8 cellular contexts compared by ENCODE assay signal in the genomic region with DNA sequence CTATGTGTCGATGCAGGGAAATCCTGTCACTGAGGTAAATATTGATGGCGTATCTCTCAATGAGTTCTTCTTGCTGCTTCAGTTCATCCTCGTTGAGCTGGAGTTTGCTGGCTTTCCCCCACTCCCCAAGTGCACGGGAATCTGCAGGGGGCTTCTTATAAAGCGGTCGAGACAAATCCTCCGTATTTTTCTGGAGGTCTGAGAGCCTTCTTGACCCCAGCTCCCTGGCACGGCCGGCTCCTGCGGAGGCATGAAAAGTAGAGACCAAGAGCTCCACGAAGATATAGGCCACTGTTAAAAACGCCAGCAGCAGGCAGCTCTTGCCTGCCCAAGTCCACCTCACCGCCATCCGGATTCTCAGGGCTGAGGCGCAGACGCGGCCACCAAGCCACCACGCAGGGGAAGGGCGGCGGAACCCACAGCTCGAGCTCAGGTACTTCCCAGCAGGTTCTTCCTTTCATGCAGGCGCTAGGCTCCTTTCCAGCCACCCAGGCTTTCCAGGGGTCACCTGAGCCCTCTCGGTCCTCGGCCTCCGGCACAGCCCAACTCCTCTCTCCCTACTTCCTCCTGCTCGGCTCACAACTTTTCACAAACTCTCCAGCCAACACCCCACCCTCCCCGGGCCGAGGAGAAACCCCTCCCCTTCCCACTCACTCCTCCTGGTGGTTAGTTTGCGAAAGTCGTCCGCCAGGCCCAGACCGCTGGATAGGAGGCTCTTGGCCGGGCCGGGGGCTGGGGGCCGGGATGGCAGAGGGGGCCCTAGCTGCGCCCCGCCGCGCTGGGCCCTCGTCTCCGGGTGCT. TPM values are rescaled to one million over a fixed set of nuclear protein-coding genes. Genes with fewer than 3 reads are reported as not detected.
DNase-seq lines count a peak whose midpoint lies in the region; ATAC-seq and TF ChIP-seq lines count a peak whose summit lies in the region.

A gene (minus strand): TSS at position 596 of the 801 bp plus-strand sequence. CDS start 247 bp downstream, at position 349.

- H3K4me2 ChIP-seq in parathyroid adenoma (ENCODE audit: low read length), result peak within 1 kb of the TSS; percentile 94

- H3K4me3 ChIP-seq in parathyroid adenoma (ENCODE audit: low read depth, low read length) (peak within 1 kb of the TSS; percentile 78), transverse colon (peak within 1 kb of the TSS; percentile 63 to 97 (median 93))

- POLR2A ChIA-PET in activated naive CD8-positive, alpha-beta T cell treated with anti-CD3 and anti-CD28 coated beads, Interleukin-2, amount 10 ng/mL, durations not matched to agents 7 days and 5 days (lab: Charles Lee), result interaction anchor here (0.7 to 7.5 kb wide), 12 partner anchors 9 to 572 kb away, joined by 3 to 62 read pairs (median 6); a partner anchor contains a TSS

- H3K9me3 ChIP-seq in parathyroid adenoma (ENCODE audit: control insufficient read depth, low read length) (no peaks in the 10 kb centered on the region), transverse colon (no peaks in the 10 kb centered on the region)

- intact Hi-C loops in Right ventricle myocardium superior (cut with DNase I), result loop anchor here (5.0 to 10.0 kb wide), 2 partner anchors 52 to 480 kb away; no protein-coding TSS in a partner anchor
- intact Hi-C loops in transverse colon (cut with DNase I; ENCODE audit: low total_unique reads), result loop anchor here (5.0 to 10.0 kb wide), 3 partner anchors 52 to 507 kb away; a partner anchor contains a TSS

- peak within 1 kb of the TSS; percentile 97 for H2AFZ ChIP-seq in parathyroid adenoma

- H3K36me3 Mint-ChIP-seq in activated naive CD8-positive, alpha-beta T cell treated with anti-CD3 and anti-CD28 coated beads, Interleukin-2, amount 10 ng/mL, durations not matched to agents 7 days and 5 days, result peaks cover 34% of the 10 kb centered on the region

- peak; percentile 73 for ATAC-seq in GM21825 (IDR thresholded peaks at IDR 0.05; ENCODE audit: unreplicated experiment)
- peak; percentile 61 for ATAC-seq in activated naive CD8-positive, alpha-beta T cell treated with anti-CD3 and anti-CD28 coated beads, Interleukin-2, amount 10 ng/mL, durations not matched to agents 7 days and 5 days (ENCODE audit: low read depth)
- ATAC-seq in Right ventricle myocardium superior (ENCODE audit: poor library complexity), result peak; percentile 96

- peaks cover 21% of the 10 kb centered on the region for H3K79me2 ChIP-seq in parathyroid adenoma

- TF ChIP-seq POLR2A in transverse colon (IDR thresholded peaks at IDR 0.05), result peak; percentile 90

- TF ChIP-seq EP300 in transverse colon (IDR thresholded peaks at IDR 0.05; ENCODE audit: low read depth), result no peak

- H3K4me1 ChIP-seq in parathyroid adenoma (peaks cover 7% of the 10 kb centered on the region), transverse colon (peaks cover 17 to 55% (median 26%) of the 10 kb centered on the region in 4 donors)

- peak within 1 kb of the TSS; percentile 98 for H3K4me3 Mint-ChIP-seq in activated naive CD8-positive, alpha-beta T cell treated with anti-CD3 and anti-CD28 coated beads, Interleukin-2, amount 10 ng/mL, durations not matched to agents 7 days and 5 days

- H3K27me3 ChIP-seq in parathyroid adenoma (ENCODE audit: control insufficient read depth, insufficient read depth, low read length) (no peaks in the 10 kb centered on the region), transverse colon (no peaks in the 10 kb centered on the region)

- TF ChIP-seq CTCF in parathyroid adenoma (IDR thresholded peaks at IDR 0.05) (peak; percentile 81), transverse colon (IDR thresholded peaks at IDR 0.05) (peak; percentile 73 to 96 (median 78))

- peak; percentile 96 for DNase-seq in GM03348 (ENCODE audit: low spot score)
- DNase-seq in Kasumi-1 (lab: John Stamatoyannopoulos, UW), result peak; percentile 90 to 92
- peak; percentile 73 for DNase-seq in SKM-1 treated with dmso at 0.1 percent for 144 hours (lab: John Stamatoyannopoulos, UW; ENCODE audit: unreplicated experiment)
- DNase-seq in activated naive CD8-positive, alpha-beta T cell treated with anti-CD3 and anti-CD28 coated beads, Interleukin-2, amount 10 ng/mL, durations not matched to agents 7 days and 5 days, result peak; percentile 80
- DNase-seq in Right ventricle myocardium superior, result peak; percentile 91
- DNase-seq in transverse colon, result peak; percentile 93

- 1 to 13% methylated on average over 1 to 41 of the region's 41 CpGs for WGBS in transverse colon (ENCODE audit: low coverage in 1 of 2), 2 donors

- in situ Hi-C loops in transverse colon (cut with MboI; ENCODE audit: low pct_ligation_motif_present in 1 of 4, low pct_unique_long_range_greater_than_20kb in 1 of 4, low sequenced_read_pairs in 3 of 4), result loop anchor here in 3 of 4 donors (5.0 to 10.0 kb wide), 6 partner anchors 50 to 502 kb away; no protein-coding TSS in a partner anchor

- H3K27ac Mint-ChIP-seq in activated naive CD8-positive, alpha-beta T cell treated with anti-CD3 and anti-CD28 coated beads, Interleukin-2, amount 10 ng/mL, durations not matched to agents 7 days and 5 days, result peak within 1 kb of the TSS; percentile 97

- no peaks in the 10 kb centered on the region for H3K9me3 Mint-ChIP-seq in activated naive CD8-positive, alpha-beta T cell treated with anti-CD3 and anti-CD28 coated beads, Interleukin-2, amount 10 ng/mL, durations not matched to agents 7 days and 5 days

- H3K9ac ChIP-seq in parathyroid adenoma, result peak within 1 kb of the TSS; percentile 64

- H3K4me1 Mint-ChIP-seq in activated naive CD8-positive, alpha-beta T cell treated with anti-CD3 and anti-CD28 coated beads, Interleukin-2, amount 10 ng/mL, durations not matched to agents 7 days and 5 days, result peaks cover 51% of the 10 kb centered on the region

- H3K36me3 ChIP-seq in parathyroid adenoma (ENCODE audit: control insufficient read depth, insufficient read depth, low read length), result no peaks in the 10 kb centered on the region
- H3K36me3 ChIP-seq in transverse colon, result no peaks in the 10 kb centered on the region

- H3K27ac ChIP-seq in parathyroid adenoma, result peak within 1 kb of the TSS; percentile 87
- peak within 1 kb of the TSS; percentile 92 to 97 (median 94) for H3K27ac ChIP-seq in transverse colon

- H3K27me3 Mint-ChIP-seq in activated naive CD8-positive, alpha-beta T cell treated with anti-CD3 and anti-CD28 coated beads, Interleukin-2, amount 10 ng/mL, durations not matched to agents 7 days and 5 days, result no peaks in the 10 kb centered on the region

RNA-seq across cellular contexts. Expression of the gene that starts here (rescaled TPM):
- total RNA-seq in activated naive CD8-positive, alpha-beta T cell treated with anti-CD3 and anti-CD28 coated beads, Interleukin-2, amount 10 ng/mL, durations not matched to agents 7 days and 5 days, result 10 to 100 TPM; 15.6 to 16.3 TPM
- total RNA-seq in Right ventricle myocardium superior, result 2.2 TPM
- total RNA-seq in transverse colon, result 10 to 100 TPM; 11.5 to 37.2 (median 26.1) TPM

Comparison
In these comparisons a context has a peak if more than half of its experiments do, and no peak if none do; other contexts are left out.
1. Peak in every context shown above with its lines: DNase-seq, ATAC-seq, H3K4me3 ChIP-seq and H3K27ac ChIP-seq.